ENCODE assay signal across 18 cellular contexts in the genomic region with DNA sequence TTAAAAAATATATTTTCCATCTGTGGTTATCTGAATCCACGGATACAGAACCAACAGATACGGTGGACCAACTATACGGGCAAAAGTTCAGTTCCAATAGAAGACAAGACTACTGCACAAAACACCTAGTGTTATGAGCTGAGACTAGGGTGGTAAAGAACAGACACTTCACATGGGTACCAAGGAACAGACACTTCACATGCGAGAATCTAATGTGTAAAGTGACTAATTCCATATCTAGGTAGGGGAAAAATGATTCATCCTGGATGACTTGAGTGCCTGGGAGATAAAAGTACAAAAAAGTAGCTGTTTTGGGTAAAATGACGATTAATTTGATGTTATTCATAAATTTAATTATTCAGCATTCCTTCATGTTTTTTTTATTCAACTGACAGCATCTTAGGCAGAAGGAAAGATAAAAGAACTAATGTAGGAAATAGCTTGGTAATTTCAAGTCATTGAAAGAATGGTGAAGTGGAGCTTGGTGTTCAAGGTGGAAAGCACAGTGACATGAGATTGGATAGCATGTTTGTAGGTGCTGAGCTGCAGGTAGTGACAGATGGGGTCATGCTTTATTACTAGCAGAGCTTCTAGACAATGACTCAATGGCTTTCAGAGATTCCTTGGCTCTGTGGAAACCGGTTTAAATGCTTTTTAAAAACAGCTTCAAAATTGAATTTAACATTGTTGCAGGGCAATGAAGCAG. TPM values are rescaled to one million over a fixed set of nuclear protein-coding genes. Genes with fewer than 3 reads are reported as not detected.
DNase-seq lines count a peak whose midpoint lies in the region; ATAC-seq, FAIRE-seq and TF ChIP-seq lines count a peak whose summit lies in the region.
"Had no signal": no experiment of that assay in that cellular context is flagged by ENCODE, and none has a peak within 500 bp of the region (broad histone marks: within the 10 kb centered on the region; RNA-seq: fewer than 3 reads in every experiment).

No MANE protein-coding gene starts in this region.

- peak overlapping the region; percentile 67 for H3K27ac Mint-ChIP-seq in activated T-helper 1 cell treated with anti-CD3 and anti-CD28 coated beads, Interleukin-12 subunit alpha, Interleukin-12 subunit beta, Interleukin-2, Interleukin-4 antibody, amounts not matched to agents 30 ng/mL and 10 ng/mL and 1 ng/mL, durations not matched to agents 14 hours and 24 hours and 36 hours
- peak overlapping the region in 1 of 2 donors; percentile 2 for H3K27ac Mint-ChIP-seq in stimulated activated naive CD8-positive, alpha-beta T cell treated with anti-CD3 and anti-CD28 coated beads, Interleukin-15, amount 100 ng/mL, for 72 hours
- H3K27ac Mint-ChIP-seq: nephron had no signal

- intact Hi-C loops in activated T-helper 1 cell treated with anti-CD3 and anti-CD28 coated beads, Interleukin-12 subunit alpha, Interleukin-12 subunit beta, Interleukin-2, Interleukin-4 antibody, amounts not matched to agents 30 ng/mL and 10 ng/mL and 1 ng/mL, durations not matched to agents 14 hours and 24 hours and 36 hours (cut with micrococcal nuclease) = loop anchor here (1.0 kb wide), 1 partner anchor 176 kb away; no protein-coding TSS in a partner anchor

- no peak overlapping the region for H3K27ac ChIP-seq in effector memory CD4-positive, alpha-beta T cell (ENCODE audit: insufficient read depth, low read length, poor library complexity, severe bottlenecking)
- H3K27ac ChIP-seq: KMS-11 had no signal

- H3K4me3 ChIP-seq in effector memory CD4-positive, alpha-beta T cell (ENCODE audit: insufficient read depth, low read depth, low read length, poor library complexity, severe bottlenecking) = no peak overlapping the region
- H3K4me3 ChIP-seq: lung had no signal

- H3K36me3 Mint-ChIP-seq in activated T-cell treated with anti-CD3 and anti-CD28 coated beads, Interleukin-2, amount 50 U/mL, for 4 hours (ENCODE audit: insufficient read depth) = peaks cover 49% of the 10 kb centered on the region
- peaks cover 70% of the 10 kb centered on the region for H3K36me3 Mint-ChIP-seq in activated T-helper 1 cell treated with anti-CD3 and anti-CD28 coated beads, Interleukin-12 subunit alpha, Interleukin-12 subunit beta, Interleukin-2, Interleukin-4 antibody, amounts not matched to agents 30 ng/mL and 10 ng/mL and 1 ng/mL, durations not matched to agents 14 hours and 24 hours and 36 hours (ENCODE audit: low read depth)
- H3K36me3 Mint-ChIP-seq: T-cell had no signal

- peaks cover 5% of the 10 kb centered on the region for H3K4me1 ChIP-seq in effector memory CD4-positive, alpha-beta T cell (ENCODE audit: control insufficient read depth, insufficient read depth, low read length, poor library complexity, severe bottlenecking)
- H3K4me1 ChIP-seq: Caco-2 had no signal

- no peaks in the 10 kb centered on the region for H3K9me3 Mint-ChIP-seq in activated T-cell treated with anti-CD3 and anti-CD28 coated beads, Interleukin-2, amount 50 U/mL, for 4 hours
- peaks cover 4% of the 10 kb centered on the region for H3K9me3 Mint-ChIP-seq in activated T-helper 1 cell treated with anti-CD3 and anti-CD28 coated beads, Interleukin-12 subunit alpha, Interleukin-12 subunit beta, Interleukin-2, Interleukin-4 antibody, amounts not matched to agents 30 ng/mL and 10 ng/mL and 1 ng/mL, durations not matched to agents 14 hours and 24 hours and 36 hours
- no peaks in the 10 kb centered on the region for H3K9me3 Mint-ChIP-seq in stimulated activated naive CD8-positive, alpha-beta T cell treated with anti-CD3 and anti-CD28 coated beads, Interleukin-15, amount 100 ng/mL, for 72 hours

- no peak for DNase-seq in activated T-cell treated with anti-CD3 and anti-CD28 coated beads, Interleukin-2, amount 50 U/mL, for 4 hours
- DNase-seq in activated T-cell treated with anti-CD3 and anti-CD28 coated beads, Interleukin-2, amount 50 U/mL, for 1 hour = no peak
- DNase-seq in activated T-helper 1 cell treated with anti-CD3 and anti-CD28 coated beads, Interleukin-12 subunit alpha, Interleukin-12 subunit beta, Interleukin-2, Interleukin-4 antibody, amounts not matched to agents 30 ng/mL and 10 ng/mL and 1 ng/mL, durations not matched to agents 14 hours and 24 hours and 36 hours (ENCODE audit: low spot score) = no peak
- DNase-seq in iris pigment epithelial cell (ENCODE audit: low read depth) = peak; percentile 31
- no peak for DNase-seq in stimulated activated naive CD8-positive, alpha-beta T cell treated with anti-CD3 and anti-CD28 coated beads, Interleukin-15, amount 100 ng/mL, for 72 hours
- DNase-seq in H54 (ENCODE audit: insufficient read length, low spot score) = no peak
- no peak for DNase-seq in effector memory CD4-positive, alpha-beta T cell
- DNase-seq: activated CD8-positive, alpha-beta memory T cell treated with anti-CD3 and anti-CD28 coated beads, Interleukin-2, amount 50 U/mL, for 48 hours; amniotic stem cell; Caco-2; NCI-H1092 treated with DMSO at 0.1 percent for 48 hours; substantia nigra; T-cell had no signal

- no peaks in the 10 kb centered on the region for H3K27me3 ChIP-seq in effector memory CD4-positive, alpha-beta T cell (replicated peaks; ENCODE audit: control insufficient read depth, insufficient read depth, low read length, poor library complexity, severe bottlenecking)

- H3K27me3 Mint-ChIP-seq in activated T-cell treated with anti-CD3 and anti-CD28 coated beads, Interleukin-2, amount 50 U/mL, for 4 hours (ENCODE audit: low read depth) = peaks cover under 1% of the 10 kb centered on the region
- H3K27me3 Mint-ChIP-seq in activated T-helper 1 cell treated with anti-CD3 and anti-CD28 coated beads, Interleukin-12 subunit alpha, Interleukin-12 subunit beta, Interleukin-2, Interleukin-4 antibody, amounts not matched to agents 30 ng/mL and 10 ng/mL and 1 ng/mL, durations not matched to agents 14 hours and 24 hours and 36 hours (ENCODE audit: insufficient read depth) = no peaks in the 10 kb centered on the region
- H3K27me3 Mint-ChIP-seq in stimulated activated naive CD8-positive, alpha-beta T cell treated with anti-CD3 and anti-CD28 coated beads, Interleukin-15, amount 100 ng/mL, for 72 hours = no peaks in the 10 kb centered on the region
- H3K27me3 Mint-ChIP-seq: T-cell had no signal

- no peak for FAIRE-seq in H54 (lab: Jason Lieb, UNC)
- FAIRE-seq: frontal cortex had no signal

- H3K4me3 Mint-ChIP-seq in activated T-cell treated with anti-CD3 and anti-CD28 coated beads, Interleukin-2, amount 50 U/mL, for 4 hours = peak overlapping the region; percentile 66
- H3K4me3 Mint-ChIP-seq in activated T-helper 1 cell treated with anti-CD3 and anti-CD28 coated beads, Interleukin-12 subunit alpha, Interleukin-12 subunit beta, Interleukin-2, Interleukin-4 antibody, amounts not matched to agents 30 ng/mL and 10 ng/mL and 1 ng/mL, durations not matched to agents 14 hours and 24 hours and 36 hours = peak overlapping the region; percentile 69
- no peak overlapping the region for H3K4me3 Mint-ChIP-seq in stimulated activated naive CD8-positive, alpha-beta T cell treated with anti-CD3 and anti-CD28 coated beads, Interleukin-15, amount 100 ng/mL, for 72 hours
- H3K4me3 Mint-ChIP-seq: nephron, T-cell had no signal

- peaks cover 67% of the 10 kb centered on the region for H3K4me1 Mint-ChIP-seq in activated T-cell treated with anti-CD3 and anti-CD28 coated beads, Interleukin-2, amount 50 U/mL, for 4 hours (ENCODE audit: low read depth)
- H3K4me1 Mint-ChIP-seq in activated T-helper 1 cell treated with anti-CD3 and anti-CD28 coated beads, Interleukin-12 subunit alpha, Interleukin-12 subunit beta, Interleukin-2, Interleukin-4 antibody, amounts not matched to agents 30 ng/mL and 10 ng/mL and 1 ng/mL, durations not matched to agents 14 hours and 24 hours and 36 hours (ENCODE audit: low read depth) = peaks cover 81% of the 10 kb centered on the region
- H3K4me1 Mint-ChIP-seq in stimulated activated naive CD8-positive, alpha-beta T cell treated with anti-CD3 and anti-CD28 coated beads, Interleukin-15, amount 100 ng/mL, for 72 hours = peaks cover 64% of the 10 kb centered on the region

- no peak for TF ChIP-seq POLR2A in H54 (IDR thresholded peaks at IDR 0.05; ENCODE audit: low read depth, low read length)

- peak; percentile 79 to 81 for ATAC-seq in activated T-cell treated with anti-CD3 and anti-CD28 coated beads, Interleukin-2, amount 50 U/mL, for 4 hours
- peak; percentile 61 for ATAC-seq in stimulated activated naive CD8-positive, alpha-beta T cell treated with anti-CD3 and anti-CD28 coated beads, Interleukin-15, amount 100 ng/mL, for 72 hours
- no peak for ATAC-seq in GM19395 (IDR thresholded peaks at IDR 0.05; ENCODE audit: unreplicated experiment)
- ATAC-seq: T-cell had no signal

- no peaks in the 10 kb centered on the region for H3K36me3 ChIP-seq in effector memory CD4-positive, alpha-beta T cell (ENCODE audit: control insufficient read depth, insufficient read depth, low read length)

- no peaks in the 10 kb centered on the region for H3K9me3 ChIP-seq in effector memory CD4-positive, alpha-beta T cell (ENCODE audit: control insufficient read depth, low read length)
- H3K9me3 ChIP-seq: Caco-2 had no signal

RNA-seq across cellular contexts. Expression of gene CD200, which starts 5.2 kb away (rescaled TPM):
- 100 to 1,000 TPM; 100 to 125 (median 109) TPM for total RNA-seq in activated T-cell treated with anti-CD3 and anti-CD28 coated beads, Interleukin-2, amount 50 U/mL, for 4 hours
- 141 TPM in 2 replicates for total RNA-seq in activated T-helper 1 cell treated with anti-CD3 and anti-CD28 coated beads, Interleukin-12 subunit alpha, Interleukin-12 subunit beta, Interleukin-2, Interleukin-4 antibody, amounts not matched to agents 30 ng/mL and 10 ng/mL and 1 ng/mL, durations not matched to agents 14 hours and 24 hours and 36 hours

RNA-seq across cellular contexts. Expression of gene SLC9C1, which starts 44.2 kb away (rescaled TPM):
- total RNA-seq in activated T-cell treated with anti-CD3 and anti-CD28 coated beads, Interleukin-2, amount 50 U/mL, for 4 hours = not detected
- not detected in 2 replicates for total RNA-seq in activated T-helper 1 cell treated with anti-CD3 and anti-CD28 coated beads, Interleukin-12 subunit alpha, Interleukin-12 subunit beta, Interleukin-2, Interleukin-4 antibody, amounts not matched to agents 30 ng/mL and 10 ng/mL and 1 ng/mL, durations not matched to agents 14 hours and 24 hours and 36 hours
- total RNA-seq: Caco-2, T-cell had no signal

Comparison
In these comparisons a context has a peak if more than half of its experiments do, and no peak if none do; other contexts are left out.
1. H3K4me3 Mint-ChIP-seq: peak in activated T-cell treated with anti-CD3 and anti-CD28 coated beads, Interleukin-2, amount 50 U/mL, for 4 hours (single experiment) and activated T-helper 1 cell treated with anti-CD3 and anti-CD28 coated beads, Interleukin-12 subunit alpha, Interleukin-12 subunit beta, Interleukin-2, Interleukin-4 antibody, amounts not matched to agents 30 ng/mL and 10 ng/mL and 1 ng/mL, durations not matched to agents 14 hours and 24 hours and 36 hours (single experiment); none in stimulated activated naive CD8-positive, alpha-beta T cell treated with anti-CD3 and anti-CD28 coated beads, Interleukin-15, amount 100 ng/mL, for 72 hours (0 of 2).